In the genomic region with DNA sequence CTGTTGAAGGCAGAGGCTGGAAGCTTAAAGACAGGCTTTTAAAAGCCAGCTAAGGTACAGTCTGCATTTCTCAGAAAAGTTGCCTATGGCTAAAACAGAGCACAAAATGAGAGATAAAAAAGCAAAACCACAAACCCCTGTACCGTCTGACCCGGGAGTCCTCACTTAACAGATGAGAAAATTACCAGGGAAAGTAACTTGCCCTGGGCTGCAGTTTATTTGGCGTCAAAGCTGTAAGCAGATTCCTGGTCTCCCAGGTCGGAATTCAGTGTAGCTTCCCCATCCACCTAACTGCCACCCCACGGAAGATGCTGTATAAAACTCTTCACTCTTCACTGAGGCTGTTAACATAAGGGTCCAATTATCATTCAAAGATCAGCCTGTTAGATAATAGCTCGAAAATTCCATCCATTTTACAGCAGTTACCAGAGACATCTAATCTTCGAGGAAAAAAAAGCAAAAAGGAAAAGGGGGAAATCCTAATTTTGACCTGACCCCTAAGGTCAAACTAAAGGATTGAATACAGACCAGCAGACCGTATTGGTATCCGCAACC, we compare ENCODE assay signal across 1 cellular context.
TF ChIP-seq lines count a peak whose summit lies in the region.

No MANE protein-coding gene starts in this region.

TF ChIP-seq in HepG2, 621 proteins besides CTCF, POLR2A, EP300 and RAD21 (continued from another document):
- TF ChIP-seq, protein P1, sequence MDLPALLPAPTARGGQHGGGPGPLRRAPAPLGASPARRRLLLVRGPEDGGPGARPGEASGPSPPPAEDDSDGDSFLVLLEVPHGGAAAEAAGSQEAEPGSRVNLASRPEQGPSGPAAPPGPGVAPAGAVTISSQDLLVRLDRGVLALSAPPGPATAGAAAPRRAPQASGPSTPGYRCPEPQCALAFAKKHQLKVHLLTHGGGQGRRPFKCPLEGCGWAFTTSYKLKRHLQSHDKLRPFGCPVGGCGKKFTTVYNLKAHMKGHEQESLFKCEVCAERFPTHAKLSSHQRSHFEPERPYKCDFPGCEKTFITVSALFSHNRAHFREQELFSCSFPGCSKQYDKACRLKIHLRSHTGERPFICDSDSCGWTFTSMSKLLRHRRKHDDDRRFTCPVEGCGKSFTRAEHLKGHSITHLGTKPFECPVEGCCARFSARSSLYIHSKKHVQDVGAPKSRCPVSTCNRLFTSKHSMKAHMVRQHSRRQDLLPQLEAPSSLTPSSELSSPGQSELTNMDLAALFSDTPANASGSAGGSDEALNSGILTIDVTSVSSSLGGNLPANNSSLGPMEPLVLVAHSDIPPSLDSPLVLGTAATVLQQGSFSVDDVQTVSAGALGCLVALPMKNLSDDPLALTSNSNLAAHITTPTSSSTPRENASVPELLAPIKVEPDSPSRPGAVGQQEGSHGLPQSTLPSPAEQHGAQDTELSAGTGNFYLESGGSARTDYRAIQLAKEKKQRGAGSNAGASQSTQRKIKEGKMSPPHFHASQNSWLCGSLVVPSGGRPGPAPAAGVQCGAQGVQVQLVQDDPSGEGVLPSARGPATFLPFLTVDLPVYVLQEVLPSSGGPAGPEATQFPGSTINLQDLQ (CRISPR knock-in tag; IDR thresholded peaks at IDR 0.05): no peak
- TF ChIP-seq, protein P2, sequence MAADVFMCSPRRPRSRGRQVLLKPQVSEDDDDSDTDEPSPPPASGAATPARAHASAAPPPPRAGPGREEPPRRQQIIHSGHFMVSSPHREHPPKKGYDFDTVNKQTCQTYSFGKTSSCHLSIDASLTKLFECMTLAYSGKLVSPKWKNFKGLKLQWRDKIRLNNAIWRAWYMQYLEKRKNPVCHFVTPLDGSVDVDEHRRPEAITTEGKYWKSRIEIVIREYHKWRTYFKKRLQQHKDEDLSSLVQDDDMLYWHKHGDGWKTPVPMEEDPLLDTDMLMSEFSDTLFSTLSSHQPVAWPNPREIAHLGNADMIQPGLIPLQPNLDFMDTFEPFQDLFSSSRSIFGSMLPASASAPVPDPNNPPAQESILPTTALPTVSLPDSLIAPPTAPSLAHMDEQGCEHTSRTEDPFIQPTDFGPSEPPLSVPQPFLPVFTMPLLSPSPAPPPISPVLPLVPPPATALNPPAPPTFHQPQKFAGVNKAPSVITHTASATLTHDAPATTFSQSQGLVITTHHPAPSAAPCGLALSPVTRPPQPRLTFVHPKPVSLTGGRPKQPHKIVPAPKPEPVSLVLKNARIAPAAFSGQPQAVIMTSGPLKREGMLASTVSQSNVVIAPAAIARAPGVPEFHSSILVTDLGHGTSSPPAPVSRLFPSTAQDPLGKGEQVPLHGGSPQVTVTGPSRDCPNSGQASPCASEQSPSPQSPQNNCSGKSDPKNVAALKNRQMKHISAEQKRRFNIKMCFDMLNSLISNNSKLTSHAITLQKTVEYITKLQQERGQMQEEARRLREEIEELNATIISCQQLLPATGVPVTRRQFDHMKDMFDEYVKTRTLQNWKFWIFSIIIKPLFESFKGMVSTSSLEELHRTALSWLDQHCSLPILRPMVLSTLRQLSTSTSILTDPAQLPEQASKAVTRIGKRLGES (CRISPR knock-in tag; IDR thresholded peaks at IDR 0.05; ENCODE audit: borderline replicate concordance): no peak
- TF ChIP-seq ZNF776 (CRISPR knock-in tag; IDR thresholded peaks at IDR 0.05) (no peak), HHEX (CRISPR knock-in tag; IDR thresholded peaks at IDR 0.05) (no peak), ATRX (CRISPR knock-in tag; IDR thresholded peaks at IDR 0.05; ENCODE audit: borderline replicate concordance) (no peak), JUN (CRISPR knock-in tag; IDR thresholded peaks at IDR 0.05) (no peak), SMARCE1 (IDR thresholded peaks at IDR 0.05; ENCODE audit: borderline replicate concordance) (no peak)
- TF ChIP-seq, protein P3, sequence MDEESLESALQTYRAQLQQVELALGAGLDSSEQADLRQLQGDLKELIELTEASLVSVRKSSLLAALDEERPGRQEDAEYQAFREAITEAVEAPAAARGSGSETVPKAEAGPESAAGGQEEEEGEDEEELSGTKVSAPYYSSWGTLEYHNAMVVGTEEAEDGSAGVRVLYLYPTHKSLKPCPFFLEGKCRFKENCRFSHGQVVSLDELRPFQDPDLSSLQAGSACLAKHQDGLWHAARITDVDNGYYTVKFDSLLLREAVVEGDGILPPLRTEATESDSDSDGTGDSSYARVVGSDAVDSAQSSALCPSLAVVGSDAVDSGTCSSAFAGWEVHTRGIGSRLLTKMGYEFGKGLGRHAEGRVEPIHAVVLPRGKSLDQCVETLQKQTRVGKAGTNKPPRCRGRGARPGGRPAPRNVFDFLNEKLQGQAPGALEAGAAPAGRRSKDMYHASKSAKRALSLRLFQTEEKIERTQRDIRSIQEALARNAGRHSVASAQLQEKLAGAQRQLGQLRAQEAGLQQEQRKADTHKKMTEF (CRISPR knock-in tag; IDR thresholded peaks at IDR 0.05): no peak
